In the genomic region with DNA sequence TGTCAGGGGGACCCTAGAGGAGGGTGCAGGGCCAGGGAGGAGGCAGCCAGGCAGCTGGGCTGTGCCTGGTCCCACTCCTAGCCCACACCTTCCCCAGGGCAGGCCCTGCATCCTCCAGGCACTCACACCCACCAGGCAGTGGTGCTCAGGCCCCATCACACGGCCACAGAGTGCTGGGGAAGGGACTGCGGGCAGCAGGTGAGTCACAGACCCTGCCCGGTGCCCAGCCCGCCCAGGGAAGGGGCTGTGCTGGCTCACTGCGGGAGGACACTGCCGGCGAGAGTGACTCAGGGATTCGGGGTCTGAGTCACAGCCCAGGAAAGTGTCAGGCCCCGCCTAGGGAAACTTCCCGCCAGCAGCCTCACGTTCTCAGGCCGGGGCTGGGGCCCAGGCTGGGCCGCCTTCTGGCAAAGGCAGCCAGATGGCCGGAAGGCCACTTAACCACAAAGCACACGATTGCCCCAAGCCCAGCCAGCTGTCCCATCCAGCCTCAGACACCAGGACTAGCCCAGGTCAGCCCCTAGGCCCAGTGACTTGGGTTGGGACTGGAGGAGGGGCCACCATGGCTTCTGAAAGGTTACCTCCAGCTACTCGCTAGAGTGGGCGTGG, we compare ENCODE assay signal across 8 cellular contexts. TPM values are rescaled to one million over a fixed set of nuclear protein-coding genes. Genes with fewer than 3 reads are reported as not detected.
A peak's percentile ranks its signal among the peaks of the same experiment; 100 is the strongest.
DNase-seq lines count a peak whose midpoint lies in the region; ATAC-seq and TF ChIP-seq lines count a peak whose summit lies in the region.

No MANE protein-coding gene starts in this region.

- peak overlapping the region; percentile 30; the same call in 1 of the 2 replicates for H2AFZ ChIP-seq in KMS-11 (ENCODE audit: low read depth)

- H3K79me2 ChIP-seq in KMS-11 (ENCODE audit: insufficient read depth, low read depth) = no peaks in the 10 kb centered on the region

- intact Hi-C loops in dendritic cell treated with granulocyte-macrophage colony-stimulating factor and Interleukin-4, amounts not matched to agents 40 ng/mL and 50 ng/mL, for 4 days (cut with micrococcal nuclease) = no loop called here

- no peak overlapping the region for H3K4me3 ChIP-seq in KMS-11 (IDR thresholded peaks at IDR 0.05; ENCODE audit: insufficient read depth, low read depth, low read length)
- no peak overlapping the region for H3K4me3 ChIP-seq in lung

- H3K9ac ChIP-seq in KMS-11 = peak overlapping the region; percentile 30; the same call in 1 of the 2 replicates

- WGBS in lung, 2 donors = 10 to 18% methylated on average over 17 of the region's 17 CpGs

- H3K36me3 Mint-ChIP-seq in dendritic cell treated with granulocyte-macrophage colony-stimulating factor and Interleukin-4, amounts not matched to agents 40 ng/mL and 50 ng/mL, for 4 days (ENCODE audit: low read depth) = no peaks in the 10 kb centered on the region

- H3K4me1 Mint-ChIP-seq in dendritic cell treated with granulocyte-macrophage colony-stimulating factor and Interleukin-4, amounts not matched to agents 40 ng/mL and 50 ng/mL, for 4 days (ENCODE audit: low read depth) = peaks cover 62% of the 10 kb centered on the region

- H3K27me3 ChIP-seq in KMS-11 (ENCODE audit: insufficient read depth, low read depth) (no peaks in the 10 kb centered on the region), lung (ENCODE audit: control insufficient read depth, insufficient read depth) (no peaks in the 10 kb centered on the region)

- H3K4me1 ChIP-seq in KMS-11 (ENCODE audit: low read depth, poor library complexity, severe bottlenecking) (no peaks in the 10 kb centered on the region), lung (ENCODE audit: control insufficient read depth in 2 of 2, insufficient read depth in 2 of 2, low read length in 2 of 2) (peaks cover 0 to 24% of the 10 kb centered on the region in 2 donors)

- H3K4me3 Mint-ChIP-seq in dendritic cell treated with granulocyte-macrophage colony-stimulating factor and Interleukin-4, amounts not matched to agents 40 ng/mL and 50 ng/mL, for 4 days = peak overlapping the region; percentile 50

- TF ChIP-seq CTCF in KMS-11 (conservative IDR thresholded peaks at IDR 0.05; ENCODE audit: low read depth, low read length) (no peak), lung (IDR thresholded peaks at IDR 0.05; ENCODE audit: control extremely low read depth, extremely low read depth) (no peak)

- peak; percentile 87 for ATAC-seq in lung (ENCODE audit: insufficient read depth, low FRiP score)

- H4K20me1 ChIP-seq in KMS-11 (ENCODE audit: insufficient read depth) = no peaks in the 10 kb centered on the region

- DNase-seq in GF-D8 (lab: John Stamatoyannopoulos, UW) = peak; percentile 35
- peak; percentile 98 for DNase-seq in H4 (ENCODE audit: low spot score)
- peak; percentile 33 for DNase-seq in activated CD4-positive, alpha-beta T cell treated with anti-CD3 and anti-CD28 coated beads for 1 hour
- peak; percentile 86 for DNase-seq in lung (ENCODE audit: low spot score)
- DNase-seq in stimulated activated CD8-positive, alpha-beta memory T cell treated with anti-CD3 and anti-CD28 coated beads, Interleukin-15, amount 100 ng/mL, for 24 hours (ENCODE audit: low read depth) = peak; percentile 44
- DNase-seq in NAMALWA (ENCODE audit: low spot score) = no peak

- peaks cover 13% of the 10 kb centered on the region for H3K27me3 Mint-ChIP-seq in dendritic cell treated with granulocyte-macrophage colony-stimulating factor and Interleukin-4, amounts not matched to agents 40 ng/mL and 50 ng/mL, for 4 days

- H3K36me3 ChIP-seq in KMS-11 (ENCODE audit: insufficient read depth) (no peaks in the 10 kb centered on the region), lung (ENCODE audit: control insufficient read depth in 2 of 2, insufficient read depth in 2 of 2, low read length in 2 of 2) (peaks cover 0 to 14% of the 10 kb centered on the region in 2 donors)

- H3K27ac Mint-ChIP-seq in dendritic cell treated with granulocyte-macrophage colony-stimulating factor and Interleukin-4, amounts not matched to agents 40 ng/mL and 50 ng/mL, for 4 days = peak overlapping the region; percentile 94

- H3K9me3 Mint-ChIP-seq in dendritic cell treated with granulocyte-macrophage colony-stimulating factor and Interleukin-4, amounts not matched to agents 40 ng/mL and 50 ng/mL, for 4 days = no peaks in the 10 kb centered on the region

- H3K27ac ChIP-seq in KMS-11 (no peak overlapping the region; the same call in 1 of the 2 replicates), lung (ENCODE audit: low read depth in 1 of 2, low read length in 1 of 2) (peak overlapping the region in 1 of 2 donors; percentile 78)

- no peak overlapping the region for H3K4me2 ChIP-seq in KMS-11

- no peaks in the 10 kb centered on the region for H3K9me3 ChIP-seq in lung (ENCODE audit: control insufficient read depth in 2 of 2, insufficient read depth in 1 of 2, low read length in 1 of 2)

RNA-seq across cellular contexts. Expression of gene BIN1, which starts 42.2 kb away (rescaled TPM):
- 60.0 and 61.7 TPM in 2 replicates for total RNA-seq in H4 (2014; rRNA removed; shearing (Covaris generic))
- total RNA-seq in lung = 10 to 100 TPM; 36.1 to 41.7 TPM
- polyA plus RNA-seq in lung = 10 to 100 TPM; 28.8 to 36.2 TPM
